Comparison of ENCODE assay signal across 29 cellular contexts in the genomic region with DNA sequence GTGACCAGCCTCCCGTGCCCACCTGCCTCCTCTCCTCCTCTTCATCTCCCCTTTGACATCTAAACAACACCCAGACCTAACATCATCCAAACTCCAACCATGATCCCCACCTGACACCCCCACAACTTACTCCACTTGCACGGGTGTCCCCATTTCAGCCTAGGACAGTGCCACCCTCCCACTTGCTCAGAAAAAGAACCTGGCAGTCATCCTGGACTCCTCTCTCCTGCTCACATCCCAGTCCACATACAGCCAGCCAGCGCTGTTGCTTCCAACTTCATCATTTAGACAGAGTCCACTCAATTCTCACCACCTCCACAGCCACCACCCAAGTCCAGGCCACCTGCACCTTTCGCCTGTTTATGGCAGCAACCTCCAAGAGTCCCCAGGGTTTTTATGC.
"Had no signal": no experiment of that assay in that cellular context is flagged by ENCODE, and none has a peak within 500 bp of the region (broad histone marks: within the 10 kb centered on the region; RNA-seq: fewer than 3 reads in every experiment).

No MANE protein-coding gene starts in this region.

- ATAC-seq: heart left ventricle; left colon; left lung; lower lobe of right lung; natural killer cell; pancreas; psoas muscle; right lobe of liver; stimulated activated naive B cell treated with anti-CD40 and anti-IgM and Interleukin-4, amounts not matched to agents 10 μg/mL and 1 μg/mL and 100 μg/mL, for 72 hours; stimulated activated naive CD8-positive, alpha-beta T cell treated with anti-CD3 and anti-CD28 coated beads, Interleukin-15, Interleukin-2, amounts not matched to agents 100 U/mL and 50 U/mL, for 24 hours had no signal

- H3K4me1 Mint-ChIP-seq: immature natural killer cell, natural killer cell had no signal

- H3K4me2 ChIP-seq: smooth muscle cell had no signal

- H3K27ac ChIP-seq: heart left ventricle, left lung, lower lobe of right lung, pancreas, psoas muscle, right atrium auricular region, right lobe of liver, stomach, testis, thyroid gland, transverse colon, uterus had no signal

- H3K27me3 ChIP-seq: pancreas, right atrium auricular region, right lobe of liver, testis, thyroid gland, transverse colon, uterus had no signal

- H3K27ac Mint-ChIP-seq: immature natural killer cell; mesothelial cell of epicardium; natural killer cell; stimulated activated naive B cell treated with anti-CD40 and anti-IgM and Interleukin-4, amounts not matched to agents 10 μg/mL and 1 μg/mL and 100 μg/mL, for 72 hours had no signal

- H3K4me3 ChIP-seq: heart left ventricle, left lung, lower lobe of right lung, pancreas, psoas muscle, right atrium auricular region, right lobe of liver, smooth muscle cell, stomach, testis, thyroid gland, transverse colon, uterus had no signal

- H3K4me3 Mint-ChIP-seq: immature natural killer cell; mesothelial cell of epicardium; naive B cell; natural killer cell; stimulated activated naive B cell treated with anti-CD40 and anti-IgM and Interleukin-4, amounts not matched to agents 10 μg/mL and 1 μg/mL and 100 μg/mL, for 72 hours had no signal

- H3K36me3 ChIP-seq: heart left ventricle, left lung, lower lobe of right lung, pancreas, right atrium auricular region, right lobe of liver, stomach, thyroid gland, transverse colon, uterus had no signal

- H3K9me3 ChIP-seq: left lung, lower lobe of right lung, pancreas, psoas muscle, right atrium auricular region, right lobe of liver, testis, thyroid gland, transverse colon, uterus had no signal

- FAIRE-seq: islet of Langerhans, kidney, pancreas had no signal

- DNase-seq: heart left ventricle; hypothalamus; immature natural killer cell; kidney; left colon; left lung; lower lobe of right lung; mammary epithelial cell; mesendoderm; naive B cell; natural killer cell; pancreas; psoas muscle; right lobe of liver; stimulated activated CD4-positive, alpha-beta T cell treated with anti-CD3 and anti-CD28 coated beads, Interleukin-1b, Interleukin-23, amount 100 ng/mL, for 48 hours; stimulated activated CD4-positive, alpha-beta T cell treated with anti-CD3 and anti-CD28 coated beads, Interleukin-2, amount 100 ng/mL, for 48 hours; stimulated activated CD4-positive, alpha-beta T cell treated with anti-CD3 and anti-CD28 coated beads, Interleukin-4, amount 100 ng/mL, for 4 hours; stimulated activated CD8-positive, alpha-beta memory T cell treated with anti-CD3 and anti-CD28 coated beads, Interleukin-4, amount 100 ng/mL, for 48 hours; stimulated activated naive B cell treated with anti-CD40 and anti-IgM and Interleukin-4, amounts not matched to agents 10 μg/mL and 1 μg/mL and 100 μg/mL, for 72 hours; stimulated activated naive CD8-positive, alpha-beta T cell treated with anti-CD3 and anti-CD28 coated beads, Interleukin-15, Interleukin-2, amounts not matched to agents 100 U/mL and 50 U/mL, for 24 hours; stomach; testis; thyroid gland; transverse colon; uterus had no signal

- H3K36me3 Mint-ChIP-seq: immature natural killer cell; natural killer cell; stimulated activated naive B cell treated with anti-CD40 and anti-IgM and Interleukin-4, amounts not matched to agents 10 μg/mL and 1 μg/mL and 100 μg/mL, for 72 hours had no signal

- H3K4me1 ChIP-seq: left lung, lower lobe of right lung, right lobe of liver had no signal

- H3K9me3 Mint-ChIP-seq: immature natural killer cell, natural killer cell had no signal
